33 cellular contexts compared by ENCODE assay signal in the genomic region with DNA sequence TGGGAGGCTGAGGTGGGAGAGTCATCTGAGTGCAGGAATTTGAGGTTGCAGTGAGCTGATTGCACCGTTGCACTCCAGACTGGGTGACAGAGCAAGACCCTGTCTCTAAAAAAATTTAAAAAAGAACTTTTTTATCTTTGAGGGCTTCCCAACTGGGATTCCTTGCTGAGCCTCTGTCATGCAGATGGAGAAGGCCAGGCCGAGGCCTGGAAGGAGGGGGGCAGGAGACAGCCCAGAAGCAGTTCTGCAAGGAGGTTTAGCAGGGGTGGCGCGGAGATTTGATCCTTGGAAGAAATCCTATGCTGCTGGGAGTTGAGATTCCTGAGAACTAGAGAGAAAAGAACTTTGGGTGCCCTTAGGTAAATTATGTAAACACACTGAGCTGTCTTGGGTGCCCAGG. TPM values are rescaled to one million over a fixed set of nuclear protein-coding genes. Genes with fewer than 3 reads are reported as not detected.
DNase-seq lines count a peak whose midpoint lies in the region; ATAC-seq, FAIRE-seq and TF ChIP-seq lines count a peak whose summit lies in the region.
"Had no signal": no experiment of that assay in that cellular context is flagged by ENCODE, and none has a peak within 500 bp of the region (broad histone marks: within the 10 kb centered on the region; RNA-seq: fewer than 3 reads in every experiment).

No MANE protein-coding gene starts in this region.

- H3K79me2 ChIP-seq in H9 (ENCODE audit: insufficient read depth, low read length) (no peaks in the 10 kb centered on the region), H1 (ENCODE audit: control insufficient read depth in 1 of 2, insufficient read depth in 2 of 2, low read length in 2 of 2) (no peaks in the 10 kb centered on the region)

- H3K36me3 Mint-ChIP-seq in H9 (ENCODE audit: insufficient read depth in 1 of 3, low read depth in 3 of 3): peaks cover 12 to 28% (median 16%) of the 10 kb centered on the region in 3 experiments
- H3K36me3 Mint-ChIP-seq in progenitor cell of endocrine pancreas (ENCODE audit: insufficient read depth): peaks cover 37% of the 10 kb centered on the region
- H3K36me3 Mint-ChIP-seq: CD4-positive, alpha-beta memory T cell had no signal

- H4K91ac ChIP-seq in H9 (ENCODE audit: insufficient read length, low read depth, low read length): no peak overlapping the region
- no peak overlapping the region for H4K91ac ChIP-seq in H1 (replicated peaks; ENCODE audit: insufficient read length, low read length)

- H3K14ac ChIP-seq in H9 (ENCODE audit: insufficient read depth, low read length) (no peak overlapping the region), H1 (ENCODE audit: insufficient read length) (no peak overlapping the region)

- WGBS in H9 (ENCODE audit: extremely low coverage, insufficient read length, low lambda C conversion rate): no CpG with 5 or more reads among the region's 4 CpGs
- WGBS in H1 (ENCODE audit: extremely low coverage in 1 of 2, insufficient coverage in 1 of 2, insufficient read length in 1 of 2, insufficient replicate concordance in 2 of 2, low coverage in 1 of 2, low lambda C conversion rate in 2 of 2, missing lambda C conversion rate in 1 of 2), 2 experiments: 6% methylated on average over 4 of the region's 4 CpGs; no CpG with 5 or more reads in 1 of the 2 experiments

- peak; percentile 7 for FAIRE-seq in H1 (lab: Jason Lieb, UNC)
- no peak for FAIRE-seq in urothelium cell line (lab: Jason Lieb, UNC)
- FAIRE-seq: GM12891, GM19239 had no signal

- DNase-seq in H9: peak; percentile 90
- peak in 1 of 2 experiments; percentile 47 for DNase-seq in H1 (ENCODE audit: low read depth in 1 of 2, low spot score in 2 of 2)
- DNase-seq in iPS-NIHi11 (ENCODE audit: low spot score): peak; percentile 29
- DNase-seq in progenitor cell of endocrine pancreas (ENCODE audit: low spot score, unreplicated experiment): no peak
- DNase-seq in urothelium cell line (ENCODE audit: low spot score): no peak
- no peak for DNase-seq in SKM-1 treated with dmso at 0.1 percent for 144 hours (lab: John Stamatoyannopoulos, UW; ENCODE audit: unreplicated experiment)
- no peak for DNase-seq in DMS53 (lab: John Stamatoyannopoulos, UW)
- DNase-seq: C1 segment of cervical spinal cord; CD4-positive, alpha-beta memory T cell; COR-L47; DMS79; EL; GF-D8; GM23248; KBM-7; MV-4-11; NCI-H1105; NCI-H1436 treated with DMSO at 0.1 percent for 48 hours; NCI-H1930; NCI-H2107; NCI-H446 treated with DMSO at 0.1 percent for 48 hours; NCI-H526; NCI-H82; NK-92 treated with Interleukin-12 subunit alpha and Interleukin-12 subunit beta, amount 100 ng/mL, for 24 hours; PC-9; SJCRH30 had no signal

- H4K20me1 ChIP-seq in H9 (ENCODE audit: control insufficient read depth, insufficient read depth, insufficient read length) (no peaks in the 10 kb centered on the region), H1 (replicated peaks in 1 of 2; ENCODE audit: control insufficient read depth in 1 of 2, insufficient read depth in 2 of 2, low read length in 2 of 2) (no peaks in the 10 kb centered on the region)

- H3K4me1 Mint-ChIP-seq in H9 (peaks cover 42 to 46% of the 10 kb centered on the region in 2 experiments), progenitor cell of endocrine pancreas (ENCODE audit: low read depth) (peaks cover 4% of the 10 kb centered on the region)

- no peak overlapping the region for H2BK20ac ChIP-seq in H9 (ENCODE audit: low read depth, low read length, poor library complexity, severe bottlenecking)
- H2BK20ac ChIP-seq in H1 (ENCODE audit: low read length): no peak overlapping the region

- TF ChIP-seq EP300 in H1 (IDR thresholded peaks at IDR 0.05; ENCODE audit: borderline replicate concordance in 1 of 2, low read depth in 2 of 2, low read length in 2 of 2): no peak

- no peak overlapping the region for H3K27ac ChIP-seq in H9 (ENCODE audit: insufficient read length, low read depth, low read length)
- H3K27ac ChIP-seq in H1 (ENCODE audit: low read depth, low read length): no peak overlapping the region
- H3K27ac ChIP-seq: GM23248, HL-60, PC-9, SJCRH30 had no signal

- no peak overlapping the region for H3K18ac ChIP-seq in H9 (ENCODE audit: insufficient read length, low read depth, low read length)
- peak overlapping the region; percentile 78; the same call in 1 of the 2 replicates for H3K18ac ChIP-seq in H1 (ENCODE audit: extremely low read depth, low read length)

- H3K9ac ChIP-seq in H9 (ENCODE audit: extremely low read depth, insufficient read length, low read length) (no peak overlapping the region), H1 (replicated peaks in 1 of 4; ENCODE audit: extremely low read depth in 1 of 4, low read depth in 3 of 4, low read length in 3 of 4) (no peak overlapping the region)
- H3K9ac ChIP-seq: GM23248 had no signal

- no peak overlapping the region for H3K56ac ChIP-seq in H9 (ENCODE audit: insufficient read length, low read depth, low read length)
- no peak overlapping the region for H3K56ac ChIP-seq in H1 (replicated peaks; ENCODE audit: insufficient read length, low read depth, low read length)

- peak overlapping the region in 1 of 4 experiments; percentile 32; a peak in 1 of 8 replicates for H3K4me3 ChIP-seq in H1 (ENCODE audit: extremely low read depth in 1 of 4, insufficient read depth in 2 of 4, low read depth in 3 of 4, low read length in 4 of 4)
- H3K4me3 ChIP-seq: GM23248, PC-9, SJCRH30 had no signal

- H3K36me3 ChIP-seq in H1 (ENCODE audit: control insufficient read depth in 2 of 4, insufficient read depth in 4 of 4, low read length in 3 of 4): no peaks in the 10 kb centered on the region
- H3K36me3 ChIP-seq: SJCRH30 had no signal

- no peak for TF ChIP-seq POLR2A in H1 (IDR thresholded peaks at IDR 0.05; ENCODE audit: control extremely low read depth in 1 of 2, low read depth in 2 of 2, low read length in 2 of 2)

- no peak overlapping the region for H4K8ac ChIP-seq in H9 (replicated peaks; ENCODE audit: insufficient read length, low read depth, low read length)
- H4K8ac ChIP-seq in H1 (ENCODE audit: extremely low read depth, insufficient read depth, low read length): no peak overlapping the region

- no peak for TF ChIP-seq RAD21 in H1 (IDR thresholded peaks at IDR 0.05 in 1 of 2, conservative IDR thresholded peaks at IDR 0.05 in 1 of 2; ENCODE audit: low read depth in 2 of 2, low read length in 2 of 2)

- CTCF ChIA-PET in H1 (lab: Charles Lee; ENCODE audit: partially characterized antibody): no interaction called here

- H3K27ac Mint-ChIP-seq in H9: peak overlapping the region; percentile 86 to 99 (median 98)
- H3K27ac Mint-ChIP-seq in progenitor cell of endocrine pancreas: peak overlapping the region; percentile 63

- H4K5ac ChIP-seq in H9 (ENCODE audit: insufficient read length, low read depth, low read length) (no peak overlapping the region), H1 (ENCODE audit: insufficient read length, low read depth, low read length) (no peak overlapping the region)

- H3K4me3 Mint-ChIP-seq in H9 (peak overlapping the region; percentile 41 to 62), progenitor cell of endocrine pancreas (ENCODE audit: low read depth) (no peak overlapping the region)

- H3K79me1 ChIP-seq in H9 (ENCODE audit: insufficient read depth, low read depth, low read length, poor library complexity, severe bottlenecking) (no peaks in the 10 kb centered on the region), H1 (ENCODE audit: low read depth, low read length) (no peaks in the 10 kb centered on the region)

- no peak overlapping the region for H2AFZ ChIP-seq in H9 (ENCODE audit: low read length)
- H2AFZ ChIP-seq in H1 (ENCODE audit: low read length): no peak overlapping the region
- H2AFZ ChIP-seq: GM23248, PC-9 had no signal

- H2BK12ac ChIP-seq in H9 (ENCODE audit: insufficient read length, low read depth, low read length) (no peak overlapping the region), H1 (ENCODE audit: low read depth, low read length) (no peak overlapping the region)

- no peak overlapping the region for H3K4me2 ChIP-seq in H9 (ENCODE audit: insufficient read depth, insufficient read length, low read length)
- H3K4me2 ChIP-seq in H1 (ENCODE audit: insufficient read depth in 1 of 2, low read depth in 2 of 2, low read length in 2 of 2): peak overlapping the region; percentile 42 to 79
- H3K4me2 ChIP-seq: PC-9 had no signal

- H2BK120ac ChIP-seq in H9 (ENCODE audit: low read depth, low read length, poor library complexity, severe bottlenecking) (no peak overlapping the region), H1 (replicated peaks; ENCODE audit: low read depth, low read length) (no peak overlapping the region)

- H3K9me3 Mint-ChIP-seq in H9 (peaks cover 3% of the 10 kb centered on the region in 2 experiments; a peak in 4 of 5 replicates), progenitor cell of endocrine pancreas (ENCODE audit: low read depth) (peaks cover 5% of the 10 kb centered on the region)

- peaks cover 6% of the 10 kb centered on the region for H3K23me2 ChIP-seq in H9 (ENCODE audit: insufficient read length, low read depth, low read length, poor library complexity, severe bottlenecking)
- H3K23me2 ChIP-seq in H1 (ENCODE audit: low read depth, low read length): no peaks in the 10 kb centered on the region; the same call in 1 of the 2 replicates

- no peak for ATAC-seq in GM21526 (IDR thresholded peaks at IDR 0.05; ENCODE audit: low FRiP score, unreplicated experiment)
- ATAC-seq: HCT116, Right ventricle myocardium inferior, SK-N-SH treated with all-trans-retinoic acid at 6 μM for 48 hours had no signal

- H3K27me3 Mint-ChIP-seq in H9 (ENCODE audit: low read depth): peaks cover 2% of the 10 kb centered on the region; the same call in 1 of the 2 replicates
- H3K27me3 Mint-ChIP-seq in progenitor cell of endocrine pancreas: no peaks in the 10 kb centered on the region

- H3K23ac ChIP-seq in H9 (ENCODE audit: insufficient read length, low read depth, low read length) (no peak overlapping the region), H1 (ENCODE audit: insufficient read length) (no peak overlapping the region)

- H3K4ac ChIP-seq in H9 (ENCODE audit: low read depth, low read length): no peak overlapping the region
- no peak overlapping the region for H3K4ac ChIP-seq in H1 (replicated peaks; ENCODE audit: insufficient read length, low read depth, low read length)

- H3K4me1 ChIP-seq in H9 (ENCODE audit: insufficient read depth, low read length): peaks cover 7% of the 10 kb centered on the region; the same call in 1 of the 2 replicates
- peaks cover 0 to 12% (median 1%) of the 10 kb centered on the region in 4 experiments; a peak in 2 of 7 replicates for H3K4me1 ChIP-seq in H1 (replicated peaks in 1 of 4; ENCODE audit: control insufficient read depth in 3 of 4, insufficient read depth in 4 of 4, low read length in 3 of 4)
- H3K4me1 ChIP-seq: SJCRH30 had no signal

- TF ChIP-seq CTCF in H9 (conservative IDR thresholded peaks at IDR 0.05): no peak
- no peak for TF ChIP-seq CTCF in H1 (IDR thresholded peaks at IDR 0.05; ENCODE audit: control extremely low read depth in 1 of 3, insufficient read depth in 1 of 3, low read depth in 1 of 3, low read length in 3 of 3)
- no peak for TF ChIP-seq CTCF in progenitor cell of endocrine pancreas (IDR thresholded peaks at IDR 0.05; ENCODE audit: unreplicated experiment)

- no peak overlapping the region for H2BK15ac ChIP-seq in H9 (ENCODE audit: low read depth, low read length)
- no peak overlapping the region for H2BK15ac ChIP-seq in H1 (ENCODE audit: low read length)

- no peaks in the 10 kb centered on the region for H3K9me3 ChIP-seq in H9 (ENCODE audit: control insufficient read depth, low read depth, low read length)
- no peaks in the 10 kb centered on the region; a peak in 1 of 4 replicates for H3K9me3 ChIP-seq in H1 (ENCODE audit: insufficient read depth in 2 of 2, low read depth in 1 of 2, low read length in 1 of 2)
- H3K9me3 ChIP-seq: SJCRH30 had no signal

- H3K27me3 ChIP-seq in H9 (ENCODE audit: insufficient read depth, low read length): no peaks in the 10 kb centered on the region
- no peaks in the 10 kb centered on the region for H3K27me3 ChIP-seq in H1 (replicated peaks in 1 of 4; ENCODE audit: control insufficient read depth in 3 of 4, extremely low read depth in 1 of 4, insufficient read depth in 3 of 4, low read length in 3 of 4)
- H3K27me3 ChIP-seq: SJCRH30 had no signal

- no peak overlapping the region for H2BK5ac ChIP-seq in H9 (ENCODE audit: insufficient read length, low read length)
- peak overlapping the region; percentile 52; the same call in 1 of the 2 replicates for H2BK5ac ChIP-seq in H1 (ENCODE audit: low read depth, low read length)

- H3T11ph ChIP-seq in H9 (ENCODE audit: low read length): no peak overlapping the region

- H2AK5ac ChIP-seq in H9 (ENCODE audit: insufficient read length, low read length) (no peak overlapping the region), H1 (ENCODE audit: low read depth, low read length) (no peak overlapping the region)

- POLR2A ChIA-PET in H1 (lab: Charles Lee; ENCODE audit: partially characterized antibody): no interaction called here

RNA-seq across cellular contexts. Expression of gene ARSD, which starts 2.5 kb away (rescaled TPM):
- total RNA-seq in H9 (2021) (9.5 and 10.3 TPM in 2 replicates), progenitor cell of endocrine pancreas (76.8 and 82.1 TPM in 2 replicates)
- total RNA-seq in H1 (2021; fragmentation: NEBNext Ultra II Directional; extraction: Animal tissue kit (Norgen Biotek cat#: 25700)): 3.2 and 3.4 TPM in 2 replicates
- 1.8 and 3.5 TPM in 2 replicates for polyA plus RNA-seq in H1 (2011; rRNA removed)
- polyA plus RNA-seq in H1 (2011; cell fraction: cytosol; rRNA removed): 2.4 TPM
- polyA plus RNA-seq in H1 (2011; cell fraction: nucleus; rRNA removed): 3.8 TPM
- polyA plus RNA-seq in H1 (2012, experiment 1 of 2): 2.2 to 2.5 TPM (median 2.3 TPM) in 4 replicates
- 2.2 TPM for polyA plus RNA-seq in H1 (2012, experiment 2 of 2)
- 3.9 TPM for polyA plus RNA-seq in H1 (2013, experiment 1 of 2)
- 3.7 TPM for polyA plus RNA-seq in H1 (2013, experiment 2 of 2)
- 2.9 and 4.5 TPM in 2 replicates for polyA minus RNA-seq in H1 (2011; rRNA and poly(A)+ RNA removed)
- 3.4 TPM for polyA minus RNA-seq in H1 (2011; cell fraction: cytosol; rRNA and poly(A)+ RNA removed)
- 2.1 TPM for polyA minus RNA-seq in H1 (2011; cell fraction: nucleus; rRNA and poly(A)+ RNA removed)

Comparison
In these comparisons a context has a peak if more than half of its experiments do, and no peak if none do; other contexts are left out.
1. DNase-seq: peak in H9 (single experiment) and iPS-NIHi11 (single experiment); none in progenitor cell of endocrine pancreas (single experiment), urothelium cell line (single experiment), SKM-1 treated with dmso at 0.1 percent for 144 hours (single experiment) and DMS53 (single experiment).